27 cellular contexts compared by ENCODE assay signal in genomic region chr21:37905291-37905690, GRCh38.
"Had no signal": no experiment of that assay in that cellular context is flagged by ENCODE, and none has a peak within 500 bp of the region (broad histone marks: within the 10 kb centered on the region; RNA-seq: fewer than 3 reads in every experiment).

No MANE protein-coding gene starts in this region.

- H3K27me3 ChIP-seq: MG63 had no signal

- DNase-seq: Karpas-422, Kasumi-1, MG63, MM.1S, MV-4-11, NCI-H1048, NCI-H1105, NCI-H1105 treated with DMSO at 0.1 percent for 48 hours, NCI-H1417, NCI-H1417 treated with DMSO at 0.1 percent for 48 hours, NCI-H1436, NCI-H1436 treated with DMSO at 0.1 percent for 48 hours, NCI-H146, NCI-H187, NCI-H187 treated with DMSO at 0.1 percent for 48 hours, NCI-H1930, NCI-H2081, NCI-H2081 treated with DMSO at 0.1 percent for 48 hours, NCI-H2107, NCI-H2171, NCI-H2171 treated with DMSO at 0.1 percent for 48 hours, NCI-H2227 treated with DMSO at 0.1 percent for 48 hours, NCI-H226, NCI-H345, NCI-H510A, NCI-H510A treated with DMSO at 0.1 percent for 48 hours, NCI-H524 had no signal

- H3K36me3 ChIP-seq: MG63 had no signal

- H3K9me3 ChIP-seq: MG63 had no signal

- H3K4me3 ChIP-seq: MG63 had no signal
